In the genomic region with DNA sequence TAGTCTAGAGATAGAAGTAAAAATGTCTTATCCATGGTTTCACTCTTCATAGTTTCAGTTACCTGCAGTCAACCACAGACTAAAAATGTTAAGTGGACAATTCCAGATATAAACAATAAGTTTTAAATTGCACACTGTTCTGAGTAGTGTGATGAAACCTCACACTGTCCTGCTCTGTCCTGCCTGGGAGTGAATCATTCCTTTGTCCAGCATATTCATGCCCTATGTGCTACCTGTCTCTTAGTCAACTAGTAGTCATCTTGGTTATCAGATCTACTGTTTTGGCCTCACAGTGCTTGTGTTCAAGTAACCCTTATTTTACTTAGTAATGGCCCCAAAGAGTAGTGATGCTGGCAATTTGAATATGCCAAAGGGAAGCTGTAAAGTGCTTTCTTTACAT, we compare ENCODE assay signal across 1 cellular context. TPM values are rescaled to one million over a fixed set of nuclear protein-coding genes. Genes with fewer than 3 reads are reported as not detected.
"Had no signal": no experiment of that assay in that cellular context is flagged by ENCODE, and none has a peak within 500 bp of the region (broad histone marks: within the 10 kb centered on the region; RNA-seq: fewer than 3 reads in every experiment).

No MANE protein-coding gene starts in this region.

RNA-seq across cellular contexts. Expression of gene PTPN20, which starts 49.5 kb away (rescaled TPM):
- total RNA-seq: G401 had no signal
